Comparison of ENCODE assay signal across 19 cellular contexts in genomic region chr3:112046599-112046998, GRCh38. TPM values are rescaled to one million over a fixed set of nuclear protein-coding genes. Genes with fewer than 3 reads are reported as not detected.
DNase-seq lines count a peak whose midpoint lies in the region; ATAC-seq, FAIRE-seq and TF ChIP-seq lines count a peak whose summit lies in the region.
"Had no signal": no experiment of that assay in that cellular context is flagged by ENCODE, and none has a peak within 500 bp of the region (broad histone marks: within the 10 kb centered on the region; RNA-seq: fewer than 3 reads in every experiment).

No MANE protein-coding gene starts in this region.

- H3K9me3 ChIP-seq in IMR-90 (ENCODE audit: control insufficient read depth, insufficient read depth, low read length), result no peaks in the 10 kb centered on the region
- no peaks in the 10 kb centered on the region for H3K9me3 ChIP-seq in astrocyte (ENCODE audit: insufficient read depth, low read depth, low read length)
- no peaks in the 10 kb centered on the region for H3K9me3 ChIP-seq in upper lobe of left lung
- H3K9me3 ChIP-seq: A549, Caco-2 had no signal

- TF ChIP-seq POLR2A in IMR-90 (IDR thresholded peaks at IDR 0.05; ENCODE audit: low read depth, low read length) (no peak), upper lobe of left lung (IDR thresholded peaks at IDR 0.05) (no peak), GM12891 (IDR thresholded peaks at IDR 0.05; ENCODE audit: low read depth, low read length) (no peak)

- no peaks in the 10 kb centered on the region for H3K9me3 Mint-ChIP-seq in astrocyte (ENCODE audit: unreplicated experiment)
- H3K9me3 Mint-ChIP-seq: CD4-positive, alpha-beta T cell had no signal

- ATAC-seq in IMR-90 (ENCODE audit: low read depth) (no peak), upper lobe of left lung (ENCODE audit: low FRiP score in 2 of 2) (no peak), GM21737 (IDR thresholded peaks at IDR 0.05; ENCODE audit: unreplicated experiment) (no peak)
- ATAC-seq: A549, K562 had no signal

- H3K56ac ChIP-seq in IMR-90 (ENCODE audit: extremely low read depth, insufficient read depth, low read length), result no peak overlapping the region

- H3K14ac ChIP-seq in IMR-90 (replicated peaks; ENCODE audit: low read depth, low read length), result no peak overlapping the region

- no peaks in the 10 kb centered on the region for H3K27me3 Mint-ChIP-seq in astrocyte (ENCODE audit: low read depth, unreplicated experiment)

- CTCF ChIA-PET in IMR-90 (lab: Yijun Ruan, JAX), result no interaction called here

- H3K36me3 ChIP-seq in IMR-90 (ENCODE audit: control insufficient read depth, insufficient read depth, low read length) (no peaks in the 10 kb centered on the region), astrocyte (ENCODE audit: insufficient read depth, low read length) (no peaks in the 10 kb centered on the region), upper lobe of left lung (no peaks in the 10 kb centered on the region)

- no peak overlapping the region for H3K9ac ChIP-seq in IMR-90 (ENCODE audit: low read depth, low read length)
- no peak overlapping the region for H3K9ac ChIP-seq in astrocyte (ENCODE audit: low read length)

- no peaks in the 10 kb centered on the region for H3K36me3 Mint-ChIP-seq in astrocyte (ENCODE audit: low read depth, unreplicated experiment)

- FAIRE-seq in astrocyte (lab: Jason Lieb, UNC) (no peak), GM12891 (lab: Jason Lieb, UNC) (no peak)
- FAIRE-seq: A549, H54, K562 had no signal

- H3K4me3 Mint-ChIP-seq in astrocyte (ENCODE audit: unreplicated experiment), result no peak overlapping the region
- H3K4me3 Mint-ChIP-seq: CD4-positive, alpha-beta T cell had no signal

- H3K4ac ChIP-seq in IMR-90 (ENCODE audit: low read depth, low read length), result no peak overlapping the region

- H4K8ac ChIP-seq in IMR-90 (ENCODE audit: low read depth in 2 of 2, low read length in 2 of 2), result no peak overlapping the region

- dilution Hi-C loops in IMR-90 (cut with HindIII; ENCODE audit: low sequenced_read_pairs, unreplicated experiment), result no loop called here

- intact Hi-C loops in IMR-90 (cut with micrococcal nuclease), result no loop called here

- no TSS peak for BruUV-seq in IMR-90 (replicated peaks; lab: Mats Ljungman, UMichigan)

- TF ChIP-seq EP300 in upper lobe of left lung (IDR thresholded peaks at IDR 0.05), result no peak

- H4K91ac ChIP-seq in IMR-90 (ENCODE audit: insufficient read depth, low read depth, low read length), result no peak overlapping the region

- no peak overlapping the region for H4K5ac ChIP-seq in IMR-90 (ENCODE audit: low read depth, low read length)

- no peak overlapping the region for H3K27ac Mint-ChIP-seq in astrocyte (ENCODE audit: unreplicated experiment)
- H3K27ac Mint-ChIP-seq: CD4-positive, alpha-beta T cell had no signal

- TF ChIP-seq RAD21 in IMR-90 (IDR thresholded peaks at IDR 0.05; ENCODE audit: low read length), result no peak

- peak; percentile 59 for DNase-seq in ELR (ENCODE audit: low read depth)
- DNase-seq in IMR-90, result peak; percentile 59
- peak; percentile 26 for DNase-seq in astrocyte (ENCODE audit: low read depth)
- DNase-seq in iris pigment epithelial cell (ENCODE audit: low read depth), result peak; percentile 54
- DNase-seq in upper lobe of left lung, result no peak
- DNase-seq in amniotic stem cell (lab: John Stamatoyannopoulos, UW), result no peak
- no peak for DNase-seq in GM12891 (ENCODE audit: insufficient read length, low spot score)
- DNase-seq: Caco-2; CD4-positive, alpha-beta T cell; NCI-H1694 treated with DMSO at 0.1 percent for 48 hours; NCI-H2227 treated with DMSO at 0.1 percent for 48 hours; NCI-H524; RPMI8226 had no signal

- no peaks in the 10 kb centered on the region for H3K27me3 ChIP-seq in IMR-90 (ENCODE audit: control insufficient read depth, insufficient read depth, low read length)
- H3K27me3 ChIP-seq in astrocyte (ENCODE audit: insufficient read depth, low read length), result no peaks in the 10 kb centered on the region
- no peaks in the 10 kb centered on the region for H3K27me3 ChIP-seq in upper lobe of left lung

- H3K4me1 ChIP-seq in IMR-90 (ENCODE audit: control insufficient read depth, insufficient read depth, low read length) (no peaks in the 10 kb centered on the region), astrocyte (ENCODE audit: insufficient read depth, low read length) (no peaks in the 10 kb centered on the region), upper lobe of left lung (peaks cover 0 to 8% (median 3%) of the 10 kb centered on the region in 4 donors)

- H2BK20ac ChIP-seq in IMR-90 (ENCODE audit: low read depth, low read length), result no peak overlapping the region

- H3K9me1 ChIP-seq in IMR-90 (ENCODE audit: insufficient read depth, low read length), result no peaks in the 10 kb centered on the region

- POLR2A ChIA-PET in IMR-90 (lab: Charles Lee; ENCODE audit: unreplicated experiment), result no interaction called here

- H2BK5ac ChIP-seq in IMR-90 (ENCODE audit: low read depth, low read length, poor library complexity, severe bottlenecking), result no peak overlapping the region

- H3K79me1 ChIP-seq in IMR-90 (ENCODE audit: low read depth in 1 of 2, low read length in 2 of 2), result no peaks in the 10 kb centered on the region

- no peaks in the 10 kb centered on the region for H4K20me1 ChIP-seq in IMR-90 (ENCODE audit: insufficient read depth, low read length)
- no peaks in the 10 kb centered on the region for H4K20me1 ChIP-seq in astrocyte (ENCODE audit: insufficient read depth, low read length)

- no peak overlapping the region for H2AK5ac ChIP-seq in IMR-90 (ENCODE audit: low read depth, low read length)

- no peak overlapping the region for H3K4me2 ChIP-seq in IMR-90 (ENCODE audit: low read depth, low read length)
- peak overlapping the region; percentile 42 for H3K4me2 ChIP-seq in astrocyte (ENCODE audit: low read length)
- H3K4me2 ChIP-seq: A549 had no signal

- no peak overlapping the region for H3K23ac ChIP-seq in IMR-90 (ENCODE audit: low read depth, low read length)

- peaks cover 4% of the 10 kb centered on the region for H3K4me1 Mint-ChIP-seq in astrocyte (ENCODE audit: low read depth, unreplicated experiment)

- H2BK120ac ChIP-seq in IMR-90 (ENCODE audit: low read depth, low read length), result no peak overlapping the region

- H3K27ac ChIP-seq in IMR-90 (ENCODE audit: insufficient read depth, low read length), result no peak overlapping the region
- no peak overlapping the region for H3K27ac ChIP-seq in astrocyte (ENCODE audit: low read depth, low read length)
- no peak overlapping the region for H3K27ac ChIP-seq in upper lobe of left lung
- H3K27ac ChIP-seq: A549 had no signal

- H2AFZ ChIP-seq in IMR-90 (replicated peaks; ENCODE audit: low read length, poor library complexity) (no peak overlapping the region), astrocyte (ENCODE audit: low read depth, low read length) (no peak overlapping the region)

- no peak overlapping the region; the same call in 1 of the 2 replicates for H3K18ac ChIP-seq in IMR-90 (ENCODE audit: low read depth, low read length)

- no peaks in the 10 kb centered on the region for H3K79me2 ChIP-seq in astrocyte (ENCODE audit: insufficient read depth, low read length)

- TF ChIP-seq CTCF in IMR-90 (conservative IDR thresholded peaks at IDR 0.05; ENCODE audit: low read depth, low read length) (no peak), astrocyte (IDR thresholded peaks at IDR 0.05; ENCODE audit: insufficient read depth, low read depth, low read length) (no peak), upper lobe of left lung (IDR thresholded peaks at IDR 0.05) (no peak)

- no CpG with 5 or more reads among the region's 4 CpGs for WGBS in IMR-90 (ENCODE audit: extremely low coverage in 2 of 2, insufficient read length in 1 of 2), 2 experiments
- 67 to 69% methylated on average over 4 of the region's 4 CpGs for WGBS in upper lobe of left lung, 2 donors

- no peak overlapping the region for H2BK15ac ChIP-seq in IMR-90 (ENCODE audit: low read depth, low read length)

- H2AK9ac ChIP-seq in IMR-90 (replicated peaks; ENCODE audit: low read depth, low read length, poor library complexity), result no peak overlapping the region

- H3K4me3 ChIP-seq in IMR-90 (ENCODE audit: insufficient read depth, low read depth, low read length), result no peak overlapping the region
- H3K4me3 ChIP-seq in astrocyte (ENCODE audit: insufficient read depth, low read depth, low read length), result no peak overlapping the region
- no peak overlapping the region for H3K4me3 ChIP-seq in upper lobe of left lung
- H3K4me3 ChIP-seq: A549, K562 had no signal

- in situ Hi-C loops in IMR-90 (cut with MboI; ENCODE audit: low sequenced_read_pairs), result no loop called here

TF ChIP-seq in GM12891, 5 proteins besides CTCF, POLR2A, EP300 and RAD21:
- TF ChIP-seq PAX5 (IDR thresholded peaks at IDR 0.05; ENCODE audit: insufficient read depth, low read length, severe bottlenecking), result no peak
- no peak for TF ChIP-seq POLR2AphosphoS5 (IDR thresholded peaks at IDR 0.05; ENCODE audit: low read depth, low read length)
- TF ChIP-seq POU2F2 (IDR thresholded peaks at IDR 0.05; ENCODE audit: low read depth, low read length), result no peak
- TF ChIP-seq TAF1 (IDR thresholded peaks at IDR 0.05; ENCODE audit: low read depth, low read length), result no peak
- TF ChIP-seq SPI1 (IDR thresholded peaks at IDR 0.05; ENCODE audit: low read depth, low read length), result no peak

RNA-seq across cellular contexts. Expression of gene TMPRSS7, which starts 12.1 kb away (rescaled TPM):
- total RNA-seq in IMR-90 (2012; rRNA removed) (not detected in 2 replicates), astrocyte (not detected in 2 replicates), upper lobe of left lung (under 1 TPM in 3 of 6 donors, not detected in 3; 0.15 to 0.39 (median 0.29) TPM)
- 0.07 TPM in 1 of 2 replicates, not detected in the other for polyA plus RNA-seq in IMR-90 (2012; rRNA removed)
- 0.02 TPM in 1 of 2 replicates, not detected in the other for polyA plus RNA-seq in IMR-90 (2012; cell fraction: cytosol; rRNA removed)
- polyA plus RNA-seq in IMR-90 (2012; cell fraction: nucleus; rRNA removed; ENCODE audit: low replicate concordance), result 0.05 and 0.09 TPM in 2 replicates
- polyA plus RNA-seq in GM12891 (2012; ENCODE audit: low read depth, missing spikeins), result not detected
- total RNA-seq: Daoy, K562 had no signal
- polyA plus RNA-seq: BJ, K562 had no signal

RNA-seq across cellular contexts. Expression of gene C3orf52, which starts 39.6 kb away (rescaled TPM):
- total RNA-seq in IMR-90 (2012; rRNA removed) (12.5 and 16.1 TPM in 2 replicates), astrocyte (21.3 and 21.9 TPM in 2 replicates), upper lobe of left lung (10 to 100 TPM; 17.1 to 74.6 (median 28.4) TPM)
- polyA plus RNA-seq in IMR-90 (2012; rRNA removed), result 6.4 and 7.5 TPM in 2 replicates
- polyA plus RNA-seq in IMR-90 (2012; cell fraction: cytosol; rRNA removed), result 1.9 and 5.1 TPM in 2 replicates
- 4.1 and 21.4 TPM in 2 replicates for polyA plus RNA-seq in IMR-90 (2012; cell fraction: nucleus; rRNA removed; ENCODE audit: low replicate concordance)
- polyA plus RNA-seq in GM12891 (2012; ENCODE audit: low read depth, missing spikeins), result 1.9 TPM

RNA-seq across cellular contexts. Expression of gene TAGLN3, which starts 47.9 kb away (rescaled TPM):
- 3.2 and 3.6 TPM in 2 replicates for total RNA-seq in IMR-90 (2012; rRNA removed)
- polyA plus RNA-seq in IMR-90 (2012; rRNA removed), result 7.7 TPM in 2 replicates
- 2.9 and 5.0 TPM in 2 replicates for polyA plus RNA-seq in IMR-90 (2012; cell fraction: cytosol; rRNA removed)
- 3.5 and 4.2 TPM in 2 replicates for polyA plus RNA-seq in IMR-90 (2012; cell fraction: nucleus; rRNA removed; ENCODE audit: low replicate concordance)
- 7.9 and 8.7 TPM in 2 replicates for total RNA-seq in astrocyte
- total RNA-seq in upper lobe of left lung, result 1 to 10 TPM in 1 of 6 donors, not detected in 5; 1.5 TPM
- polyA plus RNA-seq in GM12891 (2012; ENCODE audit: low read depth, missing spikeins), result 0.10 TPM
- total RNA-seq: Caco-2, K562 had no signal
- polyA plus RNA-seq: A549, BJ had no signal

Comparison
In these comparisons a context has a peak if more than half of its experiments do, and no peak if none do; other contexts are left out.
1. DNase-seq: peak in ELR (single experiment), IMR-90 (single experiment), astrocyte (single experiment) and iris pigment epithelial cell (single experiment); none in upper lobe of left lung (0 of 2), amniotic stem cell (single experiment) and GM12891 (single experiment).